12 cellular contexts compared by ENCODE assay signal in genomic region chr17:74214642-74215331, GRCh38. TPM values are rescaled to one million over a fixed set of nuclear protein-coding genes. Genes with fewer than 3 reads are reported as not detected.
A peak's percentile ranks its signal among the peaks of the same experiment; 100 is the strongest.
DNase-seq lines count a peak whose midpoint lies in the region; ATAC-seq and TF ChIP-seq lines count a peak whose summit lies in the region.
"Had no signal": no experiment of that assay in that cellular context is flagged by ENCODE, and none has a peak within 500 bp of the region (broad histone marks: within the 10 kb centered on the region; RNA-seq: fewer than 3 reads in every experiment).

No MANE protein-coding gene starts in this region.

- H3K36me3 ChIP-seq in CD8-positive, alpha-beta T cell (ENCODE audit: insufficient read depth, low read length): peaks cover 6% of the 10 kb centered on the region
- H3K36me3 ChIP-seq in neural progenitor cell: no peaks in the 10 kb centered on the region

- peak overlapping the region; percentile 88 for H3K4me3 Mint-ChIP-seq in CD8-positive, alpha-beta T cell
- peak overlapping the region; percentile 83 for H3K4me3 Mint-ChIP-seq in neural progenitor cell

- peaks cover 33% of the 10 kb centered on the region for H3F3A ChIP-seq in neural progenitor cell (ENCODE audit: low read depth)

- H2AFZ ChIP-seq in neural progenitor cell (replicated peaks): no peak overlapping the region

- H3K27ac ChIP-seq in CD8-positive, alpha-beta T cell (ENCODE audit: low read depth, low read length): no peak overlapping the region
- H3K27ac ChIP-seq in dorsolateral prefrontal cortex (peak overlapping the region; percentile 10 to 98 (median 93)), neural progenitor cell (no peak overlapping the region)

- H3K4me1 Mint-ChIP-seq in CD8-positive, alpha-beta T cell (ENCODE audit: low read depth): peaks cover 37% of the 10 kb centered on the region
- H3K4me1 Mint-ChIP-seq in neural progenitor cell: peaks cover 58% of the 10 kb centered on the region

- H3K4me1 ChIP-seq in CD8-positive, alpha-beta T cell (ENCODE audit: insufficient read depth, low read length): peaks cover 37% of the 10 kb centered on the region
- peaks cover 34% of the 10 kb centered on the region for H3K4me1 ChIP-seq in neural progenitor cell

- no peaks in the 10 kb centered on the region for H3K27me3 Mint-ChIP-seq in CD8-positive, alpha-beta T cell (ENCODE audit: low read depth)
- peaks cover 17% of the 10 kb centered on the region for H3K27me3 Mint-ChIP-seq in neural progenitor cell (ENCODE audit: insufficient read depth, low read depth)

- H3K9me3 Mint-ChIP-seq in CD8-positive, alpha-beta T cell: no peaks in the 10 kb centered on the region
- no peaks in the 10 kb centered on the region for H3K9me3 Mint-ChIP-seq in neural progenitor cell

- H3K79me2 ChIP-seq in neural progenitor cell (ENCODE audit: low read depth): no peaks in the 10 kb centered on the region

- POLR2A ChIA-PET in CD8-positive, alpha-beta T cell (lab: Charles Lee): no interaction called here

- no peak for DNase-seq in CD8-positive, alpha-beta T cell
- DNase-seq in LHCN-M2 (ENCODE audit: low read depth) (peak; percentile 6), dorsolateral prefrontal cortex (no peak), neural progenitor cell (ENCODE audit: low spot score) (no peak), T1000 (lab: John Stamatoyannopoulos, UW) (no peak), glomerular visceral epithelial cell (ENCODE audit: extremely low spot score) (no peak), NCI-H69 (lab: John Stamatoyannopoulos, UW) (no peak), COLO668 (lab: John Stamatoyannopoulos, UW; ENCODE audit: unreplicated experiment) (no peak)
- DNase-seq: activated CD4-positive, CD25-positive, alpha-beta regulatory T cell treated with anti-CD3 and anti-CD28 coated beads, Interleukin-2, amount 50 U/mL, for 72 hours; NK-92 treated with Interleukin-12 subunit alpha and Interleukin-12 subunit beta, amount 100 ng/mL, for 24 hours had no signal

- H3K27me3 ChIP-seq in CD8-positive, alpha-beta T cell (ENCODE audit: insufficient read depth, low read length): no peaks in the 10 kb centered on the region
- H3K27me3 ChIP-seq in dorsolateral prefrontal cortex (no peaks in the 10 kb centered on the region), neural progenitor cell (peaks cover 40% of the 10 kb centered on the region)

- CTCF ChIA-PET in CD8-positive, alpha-beta T cell (lab: Charles Lee): interaction anchor here (0.7 kb wide), 1 partner anchor 22 kb away, joined by 3 read pairs; no protein-coding TSS in a partner anchor

- H3K27ac Mint-ChIP-seq in CD8-positive, alpha-beta T cell: no peak overlapping the region
- no peak overlapping the region for H3K27ac Mint-ChIP-seq in neural progenitor cell

- H3K4me2 ChIP-seq in neural progenitor cell: peak overlapping the region; percentile 99

- peaks cover 11% of the 10 kb centered on the region for H3K36me3 Mint-ChIP-seq in CD8-positive, alpha-beta T cell
- peaks cover 2% of the 10 kb centered on the region for H3K36me3 Mint-ChIP-seq in neural progenitor cell

- TF ChIP-seq CTCF in CD8-positive, alpha-beta T cell (IDR thresholded peaks at IDR 0.05): no peak
- TF ChIP-seq CTCF in dorsolateral prefrontal cortex (IDR thresholded peaks at IDR 0.05 in 54 of 56, conservative IDR thresholded peaks at IDR 0.05 in 2 of 56; ENCODE audit: low read depth in 1 of 56, partially characterized antibody in 56 of 56) (no peak), neural progenitor cell (IDR thresholded peaks at IDR 0.05) (no peak)

- peaks cover 33% of the 10 kb centered on the region for H4K20me1 ChIP-seq in neural progenitor cell (ENCODE audit: low read depth)

- no peak for ATAC-seq in CD8-positive, alpha-beta T cell

- peak overlapping the region; percentile 12 for H3K4me3 ChIP-seq in CD8-positive, alpha-beta T cell (ENCODE audit: low read depth, low read length)
- H3K4me3 ChIP-seq in dorsolateral prefrontal cortex (peak overlapping the region; percentile 46 to 85 (median 73)), neural progenitor cell (no peak overlapping the region)

- no peaks in the 10 kb centered on the region for H3K9me3 ChIP-seq in CD8-positive, alpha-beta T cell (ENCODE audit: low read length)
- H3K9me3 ChIP-seq in neural progenitor cell (ENCODE audit: low read depth): no peaks in the 10 kb centered on the region

- H3K9ac ChIP-seq in neural progenitor cell: no peak overlapping the region

- intact Hi-C loops in CD8-positive, alpha-beta T cell (cut with DNase I, micrococcal nuclease): loop anchor here (5.0 to 10.0 kb wide), 4 partner anchors 68 to 660 kb away; partner anchors contain the start of genes CD300LB (in 1 of the 2) and FDXR (in 1 of the 2)
- intact Hi-C loops in dorsolateral prefrontal cortex (cut with DNase I): loop anchor here (2.0 to 10.0 kb wide), 3 partner anchors 18 to 240 kb away; no protein-coding TSS in a partner anchor

RNA-seq across cellular contexts. Expression of gene TTYH2, which starts 1.4 kb away (rescaled TPM):
- 1 to 10 TPM; 4.6 to 5.6 TPM for total RNA-seq in CD8-positive, alpha-beta T cell
- total RNA-seq in LHCN-M2 (2014; rRNA removed): 1.1 and 1.9 TPM in 2 replicates
- polyA plus RNA-seq in LHCN-M2 (2012): 0.33 TPM
- 100 to 1,000 TPM in 71 of 120 experiments, 10 to 100 TPM in 49; 29.4 to 409 (median 112) TPM for total RNA-seq in dorsolateral prefrontal cortex
- total RNA-seq in neural progenitor cell (ENCODE audit: low replicate concordance): 3.2 and 5.8 TPM in 2 replicates

RNA-seq across cellular contexts. Expression of gene RPL38, which starts 11.3 kb away (rescaled TPM):
- 1,000 to 10,000 TPM; 2,036 to 2,081 TPM for total RNA-seq in CD8-positive, alpha-beta T cell
- 156 and 227 TPM in 2 replicates for total RNA-seq in LHCN-M2 (2014; rRNA removed)
- 3,496 TPM for polyA plus RNA-seq in LHCN-M2 (2012)
- 100 to 1,000 TPM; 444 to 745 (median 535) TPM for total RNA-seq in dorsolateral prefrontal cortex
- total RNA-seq in neural progenitor cell (ENCODE audit: low replicate concordance): 343 and 393 TPM in 2 replicates

RNA-seq across cellular contexts. Expression of gene DNAI2, which starts 59.2 kb away (rescaled TPM):
- under 1 TPM; 0.22 to 0.35 TPM for total RNA-seq in CD8-positive, alpha-beta T cell
- total RNA-seq in LHCN-M2 (2014; rRNA removed) (not detected in 2 replicates), dorsolateral prefrontal cortex (under 1 TPM in 21 of 120 experiments, not detected in 99; 0.19 to 0.96 (median 0.40) TPM), neural progenitor cell (ENCODE audit: low replicate concordance) (not detected in 2 replicates)
- polyA plus RNA-seq in LHCN-M2 (2012): not detected
- total RNA-seq: G401, renal cortical epithelial cell had no signal

Comparison
In these comparisons a context has a peak if more than half of its experiments do, and no peak if none do; other contexts are left out.
1. H3K27ac ChIP-seq: peak in dorsolateral prefrontal cortex (59 of 59); none in CD8-positive, alpha-beta T cell (single experiment) and neural progenitor cell (single experiment).